28 cellular contexts compared by ENCODE assay signal in genomic region chr19:29429021-29429420, GRCh38.
DNase-seq lines count a peak whose midpoint lies in the region; ATAC-seq, FAIRE-seq and TF ChIP-seq lines count a peak whose summit lies in the region.
"Had no signal": no experiment of that assay in that cellular context is flagged by ENCODE, and none has a peak within 500 bp of the region (broad histone marks: within the 10 kb centered on the region; RNA-seq: fewer than 3 reads in every experiment).

No MANE protein-coding gene starts in this region.

- POLR2A ChIA-PET in IMR-90 (lab: Charles Lee; ENCODE audit: unreplicated experiment): no interaction called here

- no peak overlapping the region for H3K4ac ChIP-seq in IMR-90 (ENCODE audit: low read depth, low read length)

- no peak overlapping the region for H2BK20ac ChIP-seq in IMR-90 (ENCODE audit: low read depth, low read length)

- ATAC-seq in IMR-90 (ENCODE audit: low read depth) (no peak), GM18505 (IDR thresholded peaks at IDR 0.05; ENCODE audit: unreplicated experiment) (no peak), GM21423 (IDR thresholded peaks at IDR 0.05; ENCODE audit: unreplicated experiment) (no peak)
- ATAC-seq: A549, GM12878 had no signal

- peak overlapping the region; percentile 21 for H2AFZ ChIP-seq in IMR-90 (replicated peaks; ENCODE audit: low read length, poor library complexity)

- no peak for TF ChIP-seq RAD21 in IMR-90 (IDR thresholded peaks at IDR 0.05; ENCODE audit: low read length)

- no peaks in the 10 kb centered on the region for H3K27me3 ChIP-seq in IMR-90 (ENCODE audit: control insufficient read depth, insufficient read depth, low read length)
- H3K27me3 ChIP-seq: BLaER1 treated with 17β-estradiol and CSF1 and Interleukin-3, amounts not matched to agents 10 nM and 100 nM had no signal

- CTCF ChIA-PET in IMR-90 (lab: Yijun Ruan, JAX): no interaction called here

- H3K4me1 Mint-ChIP-seq in CD14-positive monocyte: no peaks in the 10 kb centered on the region
- H3K4me1 Mint-ChIP-seq: B cell; CD4-positive, alpha-beta memory T cell; CD4-positive, CD25-positive, alpha-beta regulatory T cell; CD8-positive, alpha-beta memory T cell had no signal

- H3K56ac ChIP-seq in IMR-90 (ENCODE audit: extremely low read depth, insufficient read depth, low read length): no peak overlapping the region

- H3K23ac ChIP-seq in IMR-90 (ENCODE audit: low read depth, low read length): no peak overlapping the region

- H4K91ac ChIP-seq in IMR-90 (ENCODE audit: insufficient read depth, low read depth, low read length): no peak overlapping the region

- intact Hi-C loops in CD14-positive monocyte (cut with micrococcal nuclease) (no loop called here), IMR-90 (cut with micrococcal nuclease) (no loop called here), kidney (cut with DNase I) (no loop called here), posterior vena cava (cut with DNase I) (no loop called here)

- H2AK5ac ChIP-seq in IMR-90 (ENCODE audit: low read depth, low read length): no peak overlapping the region

- 0% methylated on average over 1 of the region's 9 CpGs; no CpG with 5 or more reads in 1 of the 2 experiments for WGBS in IMR-90 (ENCODE audit: extremely low coverage in 2 of 2, insufficient read length in 1 of 2), 2 experiments

- TF ChIP-seq CTCF in CD14-positive monocyte (IDR thresholded peaks at IDR 0.05) (no peak), IMR-90 (conservative IDR thresholded peaks at IDR 0.05; ENCODE audit: low read depth, low read length) (no peak), kidney (IDR thresholded peaks at IDR 0.05; ENCODE audit: borderline replicate concordance, extremely low read depth, insufficient read depth) (no peak)

- peaks cover 0 to 5% (median 2%) of the 10 kb centered on the region in 3 donors for H3K27me3 Mint-ChIP-seq in CD14-positive monocyte (ENCODE audit: low read depth in 3 of 3)
- H3K27me3 Mint-ChIP-seq: B cell; CD4-positive, CD25-positive, alpha-beta regulatory T cell had no signal

- no peak overlapping the region for H3K4me3 Mint-ChIP-seq in CD14-positive monocyte
- H3K4me3 Mint-ChIP-seq: B cell; CD4-positive, alpha-beta memory T cell; CD4-positive, CD25-positive, alpha-beta regulatory T cell; CD8-positive, alpha-beta memory T cell had no signal

- H3K4me2 ChIP-seq in IMR-90 (ENCODE audit: low read depth, low read length): no peak overlapping the region
- H3K4me2 ChIP-seq: A549; BLaER1 treated with 17β-estradiol and CSF1 and Interleukin-3, amounts not matched to agents 10 nM and 100 nM had no signal

- BruUV-seq in IMR-90 (replicated peaks; lab: Mats Ljungman, UMichigan): no TSS peak

- H3K27ac Mint-ChIP-seq in CD14-positive monocyte: no peak overlapping the region
- H3K27ac Mint-ChIP-seq: B cell; CD8-positive, alpha-beta memory T cell had no signal

- H3K9me1 ChIP-seq in IMR-90 (ENCODE audit: insufficient read depth, low read length): no peaks in the 10 kb centered on the region

- no peak overlapping the region for H3K14ac ChIP-seq in IMR-90 (replicated peaks; ENCODE audit: low read depth, low read length)

- H3K79me1 ChIP-seq in IMR-90 (ENCODE audit: low read depth in 1 of 2, low read length in 2 of 2): no peaks in the 10 kb centered on the region

- no peaks in the 10 kb centered on the region for H3K36me3 ChIP-seq in IMR-90 (ENCODE audit: control insufficient read depth, insufficient read depth, low read length)
- no peaks in the 10 kb centered on the region for H3K36me3 ChIP-seq in kidney (ENCODE audit: control insufficient read depth in 1 of 2, insufficient read depth in 2 of 2, low read length in 2 of 2)
- H3K36me3 ChIP-seq: BLaER1 treated with 17β-estradiol and CSF1 and Interleukin-3, amounts not matched to agents 10 nM and 100 nM had no signal

- H3K36me3 Mint-ChIP-seq in CD14-positive monocyte: no peaks in the 10 kb centered on the region
- H3K36me3 Mint-ChIP-seq: CD4-positive, alpha-beta memory T cell; CD4-positive, CD25-positive, alpha-beta regulatory T cell; CD8-positive, alpha-beta memory T cell had no signal

- no peaks in the 10 kb centered on the region for H3K4me1 ChIP-seq in IMR-90 (ENCODE audit: control insufficient read depth, insufficient read depth, low read length)
- no peaks in the 10 kb centered on the region for H3K4me1 ChIP-seq in kidney (ENCODE audit: control insufficient read depth in 1 of 2, insufficient read depth in 1 of 2, low read depth in 1 of 2, low read length in 2 of 2)
- H3K4me1 ChIP-seq: A549; BLaER1 treated with 17β-estradiol and CSF1 and Interleukin-3, amounts not matched to agents 10 nM and 100 nM had no signal

- DNase-seq in CD14-positive monocyte (ENCODE audit: low spot score): peak; percentile 12
- no peak for DNase-seq in IMR-90
- peak; percentile 7 for DNase-seq in kidney
- DNase-seq in posterior vena cava (ENCODE audit: low spot score): peak; percentile 53
- no peak for DNase-seq in caudate nucleus (lab: John Stamatoyannopoulos, UW)
- DNase-seq in GM12892 (ENCODE audit: insufficient read length): no peak
- DNase-seq: AML-193; CD4-positive, alpha-beta memory T cell; CD4-positive, CD25-positive, alpha-beta regulatory T cell; CD8-positive, alpha-beta memory T cell; COR-L47; DMS 273 treated with DMSO at 0.1 percent for 48 hours; DMS153; DMS53; DMS79; DND-41; EL; GDM1 had no signal

- H3K4me3 ChIP-seq in IMR-90 (ENCODE audit: insufficient read depth, low read depth, low read length) (no peak overlapping the region), kidney (ENCODE audit: low read length in 2 of 2) (no peak overlapping the region)
- H3K4me3 ChIP-seq: A549; BLaER1 treated with 17β-estradiol and CSF1 and Interleukin-3, amounts not matched to agents 10 nM and 100 nM; GM12878 had no signal

- no peak for TF ChIP-seq POLR2A in IMR-90 (IDR thresholded peaks at IDR 0.05; ENCODE audit: low read depth, low read length)
- TF ChIP-seq POLR2A in GM12892 (IDR thresholded peaks at IDR 0.05; ENCODE audit: low read depth, low read length): no peak
- no peak for TF ChIP-seq POLR2A in GM18505 (IDR thresholded peaks at IDR 0.05; ENCODE audit: borderline replicate concordance, extremely low read depth, insufficient read depth, insufficient read length)

- H3K27ac ChIP-seq in IMR-90 (ENCODE audit: insufficient read depth, low read length) (no peak overlapping the region), kidney (ENCODE audit: low read depth in 2 of 2, low read length in 2 of 2) (no peak overlapping the region), caudate nucleus (ENCODE audit: low read depth, low read length) (no peak overlapping the region)
- H3K27ac ChIP-seq: 22Rv1; A549; BLaER1 treated with 17β-estradiol and CSF1 and Interleukin-3, amounts not matched to agents 10 nM and 100 nM; C4-2B had no signal

- no peak overlapping the region for H4K8ac ChIP-seq in IMR-90 (ENCODE audit: low read depth in 2 of 2, low read length in 2 of 2)

- peaks cover 30% of the 10 kb centered on the region; the same call in 1 of the 2 replicates for H3K9me3 ChIP-seq in IMR-90 (ENCODE audit: control insufficient read depth, insufficient read depth, low read length)
- H3K9me3 ChIP-seq in kidney (ENCODE audit: control insufficient read depth in 1 of 2, low read length in 2 of 2): no peaks in the 10 kb centered on the region

- no peak overlapping the region for H2BK5ac ChIP-seq in IMR-90 (ENCODE audit: low read depth, low read length, poor library complexity, severe bottlenecking)

- H2AK9ac ChIP-seq in IMR-90 (replicated peaks; ENCODE audit: low read depth, low read length, poor library complexity): no peak overlapping the region

- H4K5ac ChIP-seq in IMR-90 (ENCODE audit: low read depth, low read length): no peak overlapping the region

- H4K20me1 ChIP-seq in IMR-90 (ENCODE audit: insufficient read depth, low read length): no peaks in the 10 kb centered on the region
- H4K20me1 ChIP-seq: BLaER1 treated with 17β-estradiol and CSF1 and Interleukin-3, amounts not matched to agents 10 nM and 100 nM had no signal

- FAIRE-seq in kidney (lab: Jason Lieb, UNC) (no peak), GM12892 (lab: Jason Lieb, UNC) (no peak)
- FAIRE-seq: A549, GM12878, GM18507, GM19239 had no signal

- dilution Hi-C loops in IMR-90 (cut with HindIII; ENCODE audit: low sequenced_read_pairs, unreplicated experiment): no loop called here

- H3K9ac ChIP-seq in IMR-90 (ENCODE audit: low read depth, low read length) (no peak overlapping the region), kidney (ENCODE audit: low read length in 2 of 2) (no peak overlapping the region)
- H3K9ac ChIP-seq: BLaER1 treated with 17β-estradiol and CSF1 and Interleukin-3, amounts not matched to agents 10 nM and 100 nM had no signal

- no peak overlapping the region for H3K18ac ChIP-seq in IMR-90 (ENCODE audit: low read depth, low read length)

- no peak overlapping the region for H2BK15ac ChIP-seq in IMR-90 (ENCODE audit: low read depth, low read length)

- in situ Hi-C loops in IMR-90 (cut with MboI; ENCODE audit: low sequenced_read_pairs): no loop called here

- H2BK120ac ChIP-seq in IMR-90 (ENCODE audit: low read depth, low read length): no peak overlapping the region

- H3K9me3 Mint-ChIP-seq in CD14-positive monocyte: peaks cover 0 to 9% (median 4%) of the 10 kb centered on the region in 7 donors

TF ChIP-seq in IMR-90, 13 proteins besides CTCF, POLR2A, EP300 and RAD21:
- TF ChIP-seq ELK1 (IDR thresholded peaks at IDR 0.05; ENCODE audit: borderline replicate concordance, low read depth, low read length) (no peak), SMC3 (IDR thresholded peaks at IDR 0.05; ENCODE audit: low read depth, low read length) (no peak), MAZ (IDR thresholded peaks at IDR 0.05; ENCODE audit: borderline replicate concordance, low read depth, low read length) (no peak), MAFK (IDR thresholded peaks at IDR 0.05; ENCODE audit: low read depth, low read length) (no peak), MXI1 (IDR thresholded peaks at IDR 0.05; ENCODE audit: borderline replicate concordance, low read depth, low read length) (no peak), RCOR1 (IDR thresholded peaks at IDR 0.05; ENCODE audit: insufficient replicate concordance, low read length) (no peak), BHLHE40 (IDR thresholded peaks at IDR 0.05; ENCODE audit: low read depth, low read length) (no peak), NFE2L2 (IDR thresholded peaks at IDR 0.05; ENCODE audit: low read depth, low read length) (no peak), RFX5 (IDR thresholded peaks at IDR 0.05; ENCODE audit: low read depth, low read length) (no peak)

Comparison
In these comparisons a context has a peak if more than half of its experiments do, and no peak if none do; other contexts are left out.
1. DNase-seq: peak in CD14-positive monocyte (single experiment), kidney (single experiment) and posterior vena cava (single experiment); none in IMR-90 (single experiment), caudate nucleus (0 of 61) and GM12892 (single experiment).